In genomic region chr17:46832306-46832895, GRCh38 we compare ENCODE assay signal across 2 cellular contexts.
TF ChIP-seq lines count a peak whose summit lies in the region.

No MANE protein-coding gene starts in this region.

TF ChIP-seq in HEK293, 187 proteins besides CTCF, POLR2A, EP300 and RAD21:
- TF ChIP-seq GLIS1 (tag by site-specific recombination; IDR thresholded peaks at IDR 0.05): peak; percentile 72
- TF ChIP-seq MZF1 (tag by site-specific recombination; IDR thresholded peaks at IDR 0.05; ENCODE audit: borderline replicate concordance): no peak
- no peak for TF ChIP-seq ZNF214 (tag by site-specific recombination; IDR thresholded peaks at IDR 0.05; ENCODE audit: borderline replicate concordance)
- peak; percentile 39; the same call in 1 of the 2 replicates for TF ChIP-seq ZIC2 (tag by site-specific recombination; IDR thresholded peaks at IDR 0.05)
- TF ChIP-seq ZNF398 (tag by site-specific recombination; IDR thresholded peaks at IDR 0.05): peak; percentile 53
- no peak for TF ChIP-seq ZSCAN30 (tag by site-specific recombination; IDR thresholded peaks at IDR 0.05)
- no peak for TF ChIP-seq ZNF157 (tag by site-specific recombination; IDR thresholded peaks at IDR 0.05)
- no peak for TF ChIP-seq ZNF791 (tag by site-specific recombination; IDR thresholded peaks at IDR 0.05)
- TF ChIP-seq KLF8 (tag by site-specific recombination; IDR thresholded peaks at IDR 0.05): no peak
- TF ChIP-seq, protein P1, sequence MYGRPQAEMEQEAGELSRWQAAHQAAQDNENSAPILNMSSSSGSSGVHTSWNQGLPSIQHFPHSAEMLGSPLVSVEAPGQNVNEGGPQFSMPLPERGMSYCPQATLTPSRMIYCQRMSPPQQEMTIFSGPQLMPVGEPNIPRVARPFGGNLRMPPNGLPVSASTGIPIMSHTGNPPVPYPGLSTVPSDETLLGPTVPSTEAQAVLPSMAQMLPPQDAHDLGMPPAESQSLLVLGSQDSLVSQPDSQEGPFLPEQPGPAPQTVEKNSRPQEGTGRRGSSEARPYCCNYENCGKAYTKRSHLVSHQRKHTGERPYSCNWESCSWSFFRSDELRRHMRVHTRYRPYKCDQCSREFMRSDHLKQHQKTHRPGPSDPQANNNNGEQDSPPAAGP (tag by site-specific recombination; IDR thresholded peaks at IDR 0.05): no peak
- no peak for TF ChIP-seq ZNF223 (tag by site-specific recombination; IDR thresholded peaks at IDR 0.05)
- TF ChIP-seq ZNF548 (tag by site-specific recombination; IDR thresholded peaks at IDR 0.05): no peak
- no peak for TF ChIP-seq ZFP3 (tag by site-specific recombination; IDR thresholded peaks at IDR 0.05; ENCODE audit: low read depth)
TF ChIP-seq in HEK293: peak in this region for 3.

TF ChIP-seq in K562, 482 proteins besides CTCF, POLR2A, EP300 and RAD21:
- no peak for TF ChIP-seq MAZ (CRISPR knock-in tag; conservative IDR thresholded peaks at IDR 0.05 in 1 of 2, IDR thresholded peaks at IDR 0.05 in 1 of 2)
- no peak for TF ChIP-seq CBX3 (IDR thresholded peaks at IDR 0.05; ENCODE audit: borderline replicate concordance in 1 of 2, low read length in 2 of 2)
- TF ChIP-seq RFX7 (CRISPR knock-in tag; IDR thresholded peaks at IDR 0.05): no peak
- TF ChIP-seq BRF1 (IDR thresholded peaks at IDR 0.05; ENCODE audit: borderline replicate concordance, extremely low read depth, insufficient read length): no peak
- TF ChIP-seq LEF1 (IDR thresholded peaks at IDR 0.05): no peak
- no peak for TF ChIP-seq MAFK (IDR thresholded peaks at IDR 0.05; ENCODE audit: low read length)
- TF ChIP-seq PRPF4 (IDR thresholded peaks at IDR 0.05; ENCODE audit: insufficient read depth, low read depth, low read length, poor library complexity, severe bottlenecking): no peak
- TF ChIP-seq FOXJ2 (tag; IDR thresholded peaks at IDR 0.05): no peak
- no peak for TF ChIP-seq TCF7 (IDR thresholded peaks at IDR 0.05; ENCODE audit: borderline replicate concordance)
- TF ChIP-seq MAFG (tag; conservative IDR thresholded peaks at IDR 0.05): no peak
- no peak for TF ChIP-seq RBBP5 (IDR thresholded peaks at IDR 0.05; ENCODE audit: borderline replicate concordance, insufficient read depth, low read length, poor library complexity, severe bottlenecking)
- TF ChIP-seq, protein P2, sequence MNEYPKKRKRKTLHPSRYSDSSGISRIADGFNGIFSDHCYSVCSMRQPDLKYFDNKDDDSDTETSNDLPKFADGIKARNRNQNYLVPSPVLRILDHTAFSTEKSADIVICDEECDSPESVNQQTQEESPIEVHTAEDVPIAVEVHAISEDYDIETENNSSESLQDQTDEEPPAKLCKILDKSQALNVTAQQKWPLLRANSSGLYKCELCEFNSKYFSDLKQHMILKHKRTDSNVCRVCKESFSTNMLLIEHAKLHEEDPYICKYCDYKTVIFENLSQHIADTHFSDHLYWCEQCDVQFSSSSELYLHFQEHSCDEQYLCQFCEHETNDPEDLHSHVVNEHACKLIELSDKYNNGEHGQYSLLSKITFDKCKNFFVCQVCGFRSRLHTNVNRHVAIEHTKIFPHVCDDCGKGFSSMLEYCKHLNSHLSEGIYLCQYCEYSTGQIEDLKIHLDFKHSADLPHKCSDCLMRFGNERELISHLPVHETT (CRISPR knock-in tag; conservative IDR thresholded peaks at IDR 0.05 in 1 of 2, IDR thresholded peaks at IDR 0.05 in 1 of 2): no peak
- TF ChIP-seq CXXC5 (CRISPR knock-in tag; IDR thresholded peaks at IDR 0.05): no peak
- TF ChIP-seq CREBBP (IDR thresholded peaks at IDR 0.05; ENCODE audit: low read depth, low read length): no peak
- TF ChIP-seq ZNF583 (CRISPR knock-in tag; IDR thresholded peaks at IDR 0.05): no peak
- TF ChIP-seq SRSF9 (IDR thresholded peaks at IDR 0.05; ENCODE audit: borderline replicate concordance, low read depth, low read length): no peak
- TF ChIP-seq MCM3 (IDR thresholded peaks at IDR 0.05): no peak
- no peak for TF ChIP-seq ZNF436 (CRISPR knock-in tag; IDR thresholded peaks at IDR 0.05)
- no peak for TF ChIP-seq ZBTB11 (CRISPR knock-in tag; IDR thresholded peaks at IDR 0.05)
- TF ChIP-seq NFIX (CRISPR knock-in tag; IDR thresholded peaks at IDR 0.05; ENCODE audit: low read depth): no peak
TF ChIP-seq in K562: peak in this region for 0.
